ENCODE assay signal across 29 cellular contexts in genomic region chr4:40592034-40592433, GRCh38. TPM values are rescaled to one million over a fixed set of nuclear protein-coding genes. Genes with fewer than 3 reads are reported as not detected.
"Had no signal": no experiment of that assay in that cellular context is flagged by ENCODE, and none has a peak within 500 bp of the region (broad histone marks: within the 10 kb centered on the region; RNA-seq: fewer than 3 reads in every experiment).

No MANE protein-coding gene starts in this region.

- H3K27ac ChIP-seq: body of pancreas, epithelial cell of prostate, esophagus squamous epithelium, gastroesophageal sphincter had no signal

- H3K4me3 ChIP-seq: adrenal gland, body of pancreas, esophagus squamous epithelium, gastroesophageal sphincter had no signal

- H3K4me1 ChIP-seq: gastroesophageal sphincter had no signal

- H3K9me3 ChIP-seq: adrenal gland, body of pancreas, esophagus squamous epithelium had no signal

- FAIRE-seq: colon, endometrium, endothelial cell of umbilical vein had no signal

- H3K36me3 ChIP-seq: gastroesophageal sphincter had no signal

- DNase-seq: activated CD4-positive, alpha-beta memory T cell treated with anti-CD3 and anti-CD28 coated beads for 36 hours; activated CD4-positive, alpha-beta T cell treated with anti-CD3 and anti-CD28 coated beads for 36 hours; activated CD4-positive, alpha-beta T cell treated with anti-CD3 and anti-CD28 coated beads, Interleukin-2, amount 10 ng/mL, durations not matched to agents 24 days and 14 days; activated CD4-positive, CD25-positive, alpha-beta regulatory T cell; activated CD4-positive, CD25-positive, alpha-beta regulatory T cell treated with anti-CD3 and anti-CD28 coated beads, Interleukin-2, amount 50 U/mL, for 72 hours; activated CD8-positive, alpha-beta memory T cell treated with anti-CD3 and anti-CD28 coated beads, Interleukin-2, amount 10 ng/mL, durations not matched to agents 7 days and 5 days; activated CD8-positive, alpha-beta memory T cell treated with anti-CD3 and anti-CD28 coated beads, Interleukin-2, amount 50 U/mL, for 4 hours; activated CD8-positive, alpha-beta T cell treated with anti-CD3 and anti-CD28 coated beads, Interleukin-2, amount 10 ng/mL, durations not matched to agents 7 days and 5 days; activated effector memory CD4-positive, alpha-beta T cell treated with anti-CD3 and anti-CD28 coated beads, Interleukin-2, amount 50 U/mL, for 16 hours; activated naive CD4-positive, alpha-beta T cell treated with anti-CD3 and anti-CD28 coated beads for 36 hours; activated naive CD8-positive, alpha-beta T cell treated with anti-CD3 and anti-CD28 coated beads for 36 hours; activated naive CD8-positive, alpha-beta T cell treated with anti-CD3 and anti-CD28 coated beads, Interleukin-2, amount 50 U/mL, for 24 hours; activated T-cell treated with anti-CD3 and anti-CD28 coated beads, Interleukin-2, amount 50 U/mL, for 1 hour; activated T-cell treated with anti-CD3 and anti-CD28 coated beads, Interleukin-2, amount 50 U/mL, for 48 hours; amygdala; aorta; body of pancreas; caudate nucleus; cortex of kidney; effector CD8-positive, alpha-beta T cell; esophagus squamous epithelium; foreskin melanocyte; T-helper 2 cell had no signal

- H3K27me3 ChIP-seq: adrenal gland, body of pancreas, esophagus squamous epithelium, gastroesophageal sphincter had no signal

- ATAC-seq: activated CD4-positive, alpha-beta T cell treated with anti-CD3 and anti-CD28 coated beads for 36 hours; activated CD8-positive, alpha-beta memory T cell treated with anti-CD3 and anti-CD28 coated beads, Interleukin-2, amount 10 ng/mL, durations not matched to agents 7 days and 5 days; activated CD8-positive, alpha-beta T cell treated with anti-CD3 and anti-CD28 coated beads, Interleukin-2, amount 10 ng/mL, durations not matched to agents 7 days and 5 days; activated naive CD8-positive, alpha-beta T cell treated with anti-CD3 and anti-CD28 coated beads, Interleukin-2, amount 50 U/mL, for 24 hours; body of pancreas; gastroesophageal sphincter had no signal

RNA-seq across cellular contexts. Expression of gene RBM47, which starts 37.6 kb away (rescaled TPM):
- total RNA-seq: endothelial cell of umbilical vein had no signal
- polyA plus RNA-seq: endothelial cell of umbilical vein had no signal
